ENCODE assay signal across 9 cellular contexts in genomic region chr10:110013615-110014293, GRCh38. TPM values are rescaled to one million over a fixed set of nuclear protein-coding genes. Genes with fewer than 3 reads are reported as not detected.
DNase-seq lines count a peak whose midpoint lies in the region; ATAC-seq and TF ChIP-seq lines count a peak whose summit lies in the region.
"Had no signal": no experiment of that assay in that cellular context is flagged by ENCODE, and none has a peak within 500 bp of the region (broad histone marks: within the 10 kb centered on the region; RNA-seq: fewer than 3 reads in every experiment).

No MANE protein-coding gene starts in this region.

- peaks cover 6% of the 10 kb centered on the region; the same call in 1 of the 2 replicates for H3F3A ChIP-seq in PC-9 (ENCODE audit: insufficient read depth, low read depth)

- no peak for ATAC-seq in GM21526 (IDR thresholded peaks at IDR 0.05; ENCODE audit: low FRiP score, unreplicated experiment)

- no peaks in the 10 kb centered on the region for H3K36me3 ChIP-seq in PC-9 (ENCODE audit: low read depth)
- H3K36me3 ChIP-seq: esophagus muscularis mucosa had no signal

- no peaks in the 10 kb centered on the region for H3K27me3 Mint-ChIP-seq in dendritic cell treated with granulocyte-macrophage colony-stimulating factor and Interleukin-4, amounts not matched to agents 40 ng/mL and 50 ng/mL, for 4 days
- no peaks in the 10 kb centered on the region for H3K27me3 Mint-ChIP-seq in progenitor cell of endocrine pancreas

- intact Hi-C loops in PC-9 (cut with micrococcal nuclease; ENCODE audit: unreplicated experiment): no loop called here
- intact Hi-C loops in dendritic cell treated with granulocyte-macrophage colony-stimulating factor and Interleukin-4, amounts not matched to agents 40 ng/mL and 50 ng/mL, for 4 days (cut with micrococcal nuclease): loop anchor here (10.0 kb wide), 1 partner anchor 129 kb away; no protein-coding TSS in a partner anchor

- no peak overlapping the region; the same call in 1 of the 2 replicates for H2AFZ ChIP-seq in PC-9

- no peaks in the 10 kb centered on the region for H4K20me1 ChIP-seq in PC-9 (ENCODE audit: insufficient read depth)

- H3K4me1 Mint-ChIP-seq in dendritic cell treated with granulocyte-macrophage colony-stimulating factor and Interleukin-4, amounts not matched to agents 40 ng/mL and 50 ng/mL, for 4 days (ENCODE audit: low read depth): peaks cover 55% of the 10 kb centered on the region
- peaks cover 54% of the 10 kb centered on the region for H3K4me1 Mint-ChIP-seq in progenitor cell of endocrine pancreas (ENCODE audit: low read depth)

- H3K4me2 ChIP-seq in PC-9: peak overlapping the region; percentile 43

- peaks cover 50% of the 10 kb centered on the region for H3K4me1 ChIP-seq in PC-9 (replicated peaks; ENCODE audit: insufficient read depth)

- no peaks in the 10 kb centered on the region for H3K36me3 Mint-ChIP-seq in dendritic cell treated with granulocyte-macrophage colony-stimulating factor and Interleukin-4, amounts not matched to agents 40 ng/mL and 50 ng/mL, for 4 days (ENCODE audit: low read depth)
- peaks cover 2% of the 10 kb centered on the region for H3K36me3 Mint-ChIP-seq in progenitor cell of endocrine pancreas (ENCODE audit: insufficient read depth)

- POLR2A ChIA-PET in PC-9 (lab: Charles Lee; ENCODE audit: unreplicated experiment): no interaction called here

- no peaks in the 10 kb centered on the region; the same call in 1 of the 2 replicates for H3K9me2 ChIP-seq in PC-9 (ENCODE audit: insufficient read depth)

- peak overlapping the region; percentile 38 for H3K27ac ChIP-seq in PC-9
- H3K27ac ChIP-seq: esophagus muscularis mucosa had no signal

- no peak overlapping the region for H3K4me3 Mint-ChIP-seq in dendritic cell treated with granulocyte-macrophage colony-stimulating factor and Interleukin-4, amounts not matched to agents 40 ng/mL and 50 ng/mL, for 4 days
- no peak overlapping the region for H3K4me3 Mint-ChIP-seq in progenitor cell of endocrine pancreas (ENCODE audit: low read depth)

- TF ChIP-seq CTCF in PC-9 (conservative IDR thresholded peaks at IDR 0.05) (no peak), progenitor cell of endocrine pancreas (IDR thresholded peaks at IDR 0.05; ENCODE audit: unreplicated experiment) (no peak)

- no peaks in the 10 kb centered on the region; the same call in 1 of the 2 replicates for H3K9me3 ChIP-seq in PC-9 (ENCODE audit: insufficient read depth, low read depth)
- H3K9me3 ChIP-seq: esophagus muscularis mucosa had no signal

- H3K4me3 ChIP-seq in PC-9: no peak overlapping the region
- H3K4me3 ChIP-seq: esophagus muscularis mucosa had no signal

- H3K9me3 Mint-ChIP-seq in dendritic cell treated with granulocyte-macrophage colony-stimulating factor and Interleukin-4, amounts not matched to agents 40 ng/mL and 50 ng/mL, for 4 days: no peaks in the 10 kb centered on the region
- H3K9me3 Mint-ChIP-seq in progenitor cell of endocrine pancreas (ENCODE audit: low read depth): no peaks in the 10 kb centered on the region

- H3K79me2 ChIP-seq in PC-9 (ENCODE audit: low read depth): peaks cover 61% of the 10 kb centered on the region

- no peaks in the 10 kb centered on the region for H3K27me3 ChIP-seq in PC-9 (ENCODE audit: insufficient read depth, low read depth)
- H3K27me3 ChIP-seq: esophagus muscularis mucosa had no signal

- peak; percentile 21 to 42 for DNase-seq in activated CD4-positive, alpha-beta T cell treated with anti-CD3 and anti-CD28 coated beads for 4 hours
- no peak for DNase-seq in activated CD4-positive, alpha-beta T cell treated with anti-CD3 and anti-CD28 coated beads for 1 hour
- DNase-seq in PC-9: peak; percentile 15 to 71
- DNase-seq in progenitor cell of endocrine pancreas (ENCODE audit: low spot score, unreplicated experiment): no peak
- DNase-seq in NCI-H524 treated with DMSO at 0.1 percent for 48 hours (lab: John Stamatoyannopoulos, UW): no peak
- DNase-seq in COLO668 (lab: John Stamatoyannopoulos, UW; ENCODE audit: unreplicated experiment): no peak

- peak overlapping the region; percentile 41 for H3K27ac Mint-ChIP-seq in dendritic cell treated with granulocyte-macrophage colony-stimulating factor and Interleukin-4, amounts not matched to agents 40 ng/mL and 50 ng/mL, for 4 days
- H3K27ac Mint-ChIP-seq in progenitor cell of endocrine pancreas: peak overlapping the region; percentile 69

- CTCF ChIA-PET in PC-9 (lab: Charles Lee): interaction anchor here (0.6 kb wide), 1 partner anchor 147 kb away, joined by 7 read pairs; no protein-coding TSS in a partner anchor

- BruUV-seq in PC-9 (replicated peaks; lab: Mats Ljungman, UMichigan): no TSS peak

RNA-seq across cellular contexts. Expression of gene ADD3, which starts 6.0 kb away (rescaled TPM):
- total RNA-seq in PC-9 (2021) (61.7 and 77.7 TPM in 2 replicates), progenitor cell of endocrine pancreas (111 and 117 TPM in 2 replicates)

Comparison
In these comparisons a context has a peak if more than half of its experiments do, and no peak if none do; other contexts are left out.
1. DNase-seq: peak in activated CD4-positive, alpha-beta T cell treated with anti-CD3 and anti-CD28 coated beads for 4 hours (2 of 2) and PC-9 (2 of 2); none in activated CD4-positive, alpha-beta T cell treated with anti-CD3 and anti-CD28 coated beads for 1 hour (single experiment), progenitor cell of endocrine pancreas (single experiment), NCI-H524 treated with DMSO at 0.1 percent for 48 hours (single experiment) and COLO668 (single experiment).